Comparison of ENCODE assay signal across 21 cellular contexts in genomic region chr7:35721288-35721687, GRCh38.
"Had no signal": no experiment of that assay in that cellular context is flagged by ENCODE, and none has a peak within 500 bp of the region (broad histone marks: within the 10 kb centered on the region; RNA-seq: fewer than 3 reads in every experiment).

No MANE protein-coding gene starts in this region.

- H3K4me3 Mint-ChIP-seq: activated CD4-positive, alpha-beta T cell treated with anti-CD3 and anti-CD28 coated beads, Interleukin-2, amount 10 ng/mL, durations not matched to agents 7 days and 5 days; activated CD8-positive, alpha-beta T cell treated with anti-CD3 and anti-CD28 coated beads, Interleukin-2, amount 10 ng/mL, durations not matched to agents 7 days and 5 days; activated naive CD4-positive, alpha-beta T cell treated with anti-CD3 and anti-CD28 coated beads, Interleukin-2, amount 10 ng/mL, durations not matched to agents 7 days and 5 days; activated T-cell treated with anti-CD3 and anti-CD28 coated beads, Interleukin-2, amount 50 U/mL, for 4 hours; dendritic cell treated with granulocyte-macrophage colony-stimulating factor and Interleukin-4, amounts not matched to agents 40 ng/mL and 50 ng/mL, for 4 days; natural killer cell had no signal

- DNase-seq: activated CD4-positive, alpha-beta T cell treated with anti-CD3 and anti-CD28 coated beads, Interleukin-2, amount 10 ng/mL, durations not matched to agents 7 days and 5 days; activated CD8-positive, alpha-beta T cell treated with anti-CD3 and anti-CD28 coated beads, Interleukin-2, amount 10 ng/mL, durations not matched to agents 7 days and 5 days; activated naive CD4-positive, alpha-beta T cell treated with anti-CD3 and anti-CD28 coated beads, Interleukin-2, amount 10 ng/mL, durations not matched to agents 7 days and 5 days; activated T-cell treated with anti-CD3 and anti-CD28 coated beads, Interleukin-2, amount 50 U/mL, for 4 hours; effector memory CD4-positive, alpha-beta T cell; mesendoderm; natural killer cell; pancreas; right lobe of liver; small intestine; stimulated activated CD4-positive, alpha-beta T cell treated with anti-CD3 and anti-CD28 coated beads, Interleukin-15, amount 100 ng/mL, for 24 hours; stimulated activated CD4-positive, alpha-beta T cell treated with anti-CD3 and anti-CD28 coated beads, Interleukin-2, amount 100 ng/mL, for 48 hours; T1000; tibial artery had no signal

- H3K27ac Mint-ChIP-seq: activated CD4-positive, alpha-beta T cell treated with anti-CD3 and anti-CD28 coated beads, Interleukin-2, amount 10 ng/mL, durations not matched to agents 7 days and 5 days; activated CD8-positive, alpha-beta T cell treated with anti-CD3 and anti-CD28 coated beads, Interleukin-2, amount 10 ng/mL, durations not matched to agents 7 days and 5 days; activated naive CD4-positive, alpha-beta T cell treated with anti-CD3 and anti-CD28 coated beads, Interleukin-2, amount 10 ng/mL, durations not matched to agents 7 days and 5 days; natural killer cell had no signal

- H3K36me3 Mint-ChIP-seq: activated naive CD4-positive, alpha-beta T cell treated with anti-CD3 and anti-CD28 coated beads, Interleukin-2, amount 10 ng/mL, durations not matched to agents 7 days and 5 days; natural killer cell had no signal

- ATAC-seq: activated CD4-positive, CD25-positive, alpha-beta regulatory T cell treated with anti-CD3 and anti-CD28 coated beads, Interleukin-2, amount 50 U/mL, for 24 hours; activated CD8-positive, alpha-beta T cell treated with anti-CD3 and anti-CD28 coated beads, Interleukin-2, amount 10 ng/mL, durations not matched to agents 7 days and 5 days; activated T-cell treated with anti-CD3 and anti-CD28 coated beads, Interleukin-2, amount 50 U/mL, for 4 hours; gastroesophageal sphincter; natural killer cell; pancreas had no signal

- H3K9me3 ChIP-seq: esophagus muscularis mucosa, gastroesophageal sphincter, neutrophil, pancreas, right lobe of liver, tibial artery had no signal

- H3K4me3 ChIP-seq: esophagus muscularis mucosa, gastroesophageal sphincter, pancreas, right lobe of liver, tibial artery had no signal

- H3K9me3 Mint-ChIP-seq: activated naive CD4-positive, alpha-beta T cell treated with anti-CD3 and anti-CD28 coated beads, Interleukin-2, amount 10 ng/mL, durations not matched to agents 7 days and 5 days; dendritic cell treated with granulocyte-macrophage colony-stimulating factor and Interleukin-4, amounts not matched to agents 40 ng/mL and 50 ng/mL, for 4 days; natural killer cell had no signal

- FAIRE-seq: bronchial epithelial cell, endothelial cell of umbilical vein, pancreas, small intestine had no signal

- H3K27me3 ChIP-seq: esophagus muscularis mucosa, gastroesophageal sphincter, neutrophil, pancreas, right lobe of liver, tibial artery had no signal

- H3K27ac ChIP-seq: esophagus muscularis mucosa, gastroesophageal sphincter, neutrophil, pancreas, right lobe of liver, tibial artery had no signal

- H3K4me1 ChIP-seq: right lobe of liver had no signal

- H3K36me3 ChIP-seq: esophagus muscularis mucosa, gastroesophageal sphincter, neutrophil, pancreas, right lobe of liver, tibial artery had no signal
